10 cellular contexts compared by ENCODE assay signal in the genomic region with DNA sequence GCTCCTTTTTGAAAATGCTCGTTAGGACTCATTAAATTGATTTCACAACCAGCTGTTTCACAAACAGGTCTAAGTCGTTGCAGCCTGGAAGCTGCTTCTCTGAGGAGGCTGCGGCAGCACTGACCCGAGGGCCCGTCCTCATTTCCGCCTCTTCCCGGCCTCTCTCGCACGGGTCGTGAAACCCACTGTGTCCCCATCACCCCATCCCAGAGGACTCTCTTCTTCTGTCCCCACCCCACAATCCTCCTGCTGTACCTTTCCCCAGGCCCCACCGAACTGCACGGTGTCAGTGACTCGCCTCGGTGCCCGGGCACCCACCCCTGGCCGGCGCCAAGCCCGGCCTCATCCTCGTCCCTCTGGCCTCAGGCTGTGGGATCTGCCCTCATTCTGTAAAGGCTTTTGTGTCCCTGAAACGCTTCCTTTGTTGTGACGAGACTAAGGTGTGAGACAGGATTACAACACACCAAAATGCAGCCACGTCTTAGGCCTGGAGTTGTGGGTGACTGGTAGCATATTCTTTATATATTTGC.
DNase-seq lines count a peak whose midpoint lies in the region; ATAC-seq and TF ChIP-seq lines count a peak whose summit lies in the region.
"Had no signal": no experiment of that assay in that cellular context is flagged by ENCODE, and none has a peak within 500 bp of the region (broad histone marks: within the 10 kb centered on the region; RNA-seq: fewer than 3 reads in every experiment).

No MANE protein-coding gene starts in this region.

- H2BK15ac ChIP-seq in mesendoderm (replicated peaks; ENCODE audit: low read depth) = no peak overlapping the region

- H3K36me3 ChIP-seq in heart right ventricle (no peaks in the 10 kb centered on the region), endodermal cell (ENCODE audit: control insufficient read depth, insufficient read depth, low read length) (no peaks in the 10 kb centered on the region), mesendoderm (ENCODE audit: control insufficient read depth, insufficient read depth, low read length) (no peaks in the 10 kb centered on the region), upper lobe of right lung (no peaks in the 10 kb centered on the region)

- H3K36me3 Mint-ChIP-seq in endodermal cell (ENCODE audit: low read depth) = no peaks in the 10 kb centered on the region

- H3K27ac Mint-ChIP-seq in endodermal cell = peak overlapping the region; percentile 90
- H3K27ac Mint-ChIP-seq: activated CD4-positive, alpha-beta T cell treated with anti-CD3 and anti-CD28 coated beads for 36 hours had no signal

- ATAC-seq in Right ventricle myocardium inferior (no peak), heart right ventricle (no peak), upper lobe of right lung (no peak)
- ATAC-seq: activated CD4-positive, alpha-beta T cell treated with anti-CD3 and anti-CD28 coated beads for 36 hours had no signal

- no peaks in the 10 kb centered on the region for H3K79me2 ChIP-seq in mesendoderm (ENCODE audit: control insufficient read depth, insufficient read depth, low read length)

- H2AK5ac ChIP-seq in mesendoderm (ENCODE audit: low read length) = peak overlapping the region; percentile 32

- no peak overlapping the region for H3K4ac ChIP-seq in mesendoderm (ENCODE audit: low read depth, low read length)

- H3K56ac ChIP-seq in mesendoderm (ENCODE audit: low read length) = peak overlapping the region; percentile 78

- H4K5ac ChIP-seq in mesendoderm (ENCODE audit: low read length) = peak overlapping the region; percentile 73

- peak overlapping the region; percentile 83 for H2BK120ac ChIP-seq in mesendoderm (ENCODE audit: low read depth, low read length)

- no peak overlapping the region for H3K9ac ChIP-seq in endodermal cell (ENCODE audit: extremely low read depth, low read length, poor library complexity, severe bottlenecking)
- peak overlapping the region; percentile 19 for H3K9ac ChIP-seq in mesendoderm (ENCODE audit: low read length)

- H3K27me3 ChIP-seq in heart right ventricle (no peaks in the 10 kb centered on the region), endodermal cell (ENCODE audit: control insufficient read depth, insufficient read depth, low read length, poor library complexity, severe bottlenecking) (no peaks in the 10 kb centered on the region), mesendoderm (ENCODE audit: insufficient read depth, low read length, poor library complexity) (no peaks in the 10 kb centered on the region), upper lobe of right lung (peaks cover 10% of the 10 kb centered on the region)

- H3K9me3 Mint-ChIP-seq in endodermal cell = peaks cover 6% of the 10 kb centered on the region

- intact Hi-C loops in Right ventricle myocardium inferior (cut with DNase I) = no loop called here
- intact Hi-C loops in heart right ventricle (cut with DNase I) = no loop called here
- intact Hi-C loops in upper lobe of right lung (cut with DNase I) = no loop called here

- H3K27ac ChIP-seq in heart right ventricle (peak overlapping the region in 5 of 10 donors; percentile 46 to 85 (median 58)), endodermal cell (ENCODE audit: low read depth, low read length) (peak overlapping the region; percentile 87), mesendoderm (ENCODE audit: low read depth, low read length) (peak overlapping the region; percentile 67), upper lobe of right lung (no peak overlapping the region)

- no peak overlapping the region for H3K23ac ChIP-seq in mesendoderm (ENCODE audit: low read length)

- H3K4me1 ChIP-seq in heart right ventricle (peaks cover 7 to 39% (median 20%) of the 10 kb centered on the region in 9 donors), endodermal cell (ENCODE audit: control insufficient read depth, insufficient read depth, low read length) (peaks cover 6% of the 10 kb centered on the region), mesendoderm (ENCODE audit: control insufficient read depth, low read depth, low read length) (peaks cover 16% of the 10 kb centered on the region), upper lobe of right lung (no peaks in the 10 kb centered on the region)

- no peak for TF ChIP-seq CTCF in heart right ventricle (IDR thresholded peaks at IDR 0.05)
- TF ChIP-seq CTCF in endodermal cell (conservative IDR thresholded peaks at IDR 0.05) = no peak
- TF ChIP-seq CTCF in upper lobe of right lung (IDR thresholded peaks at IDR 0.05) = no peak

- H3K79me1 ChIP-seq in mesendoderm (ENCODE audit: low read length) = no peaks in the 10 kb centered on the region

- peak overlapping the region; percentile 70 for H3K18ac ChIP-seq in mesendoderm (ENCODE audit: low read length)

- H3K4me3 ChIP-seq in heart right ventricle (no peak overlapping the region), endodermal cell (ENCODE audit: low read length) (no peak overlapping the region), mesendoderm (ENCODE audit: low read length) (no peak overlapping the region), upper lobe of right lung (no peak overlapping the region)

- H3K4me1 Mint-ChIP-seq in endodermal cell = peaks cover 24% of the 10 kb centered on the region

- 90 to 93% methylated on average over 22 of the region's 22 CpGs for WGBS in heart right ventricle, 2 donors
- whole genome bisulfite sequencing in endodermal cell (ENCODE audit: insufficient coverage in 1 of 2, insufficient read length in 1 of 2), 2 experiments = 63 to 85% methylated on average over 4 to 21 of the region's 22 CpGs
- whole genome bisulfite sequencing in mesendoderm (ENCODE audit: extremely low coverage, insufficient coverage, low lambda C conversion rate) = no CpG with 5 or more reads among the region's 22 CpGs

- H3K9me3 ChIP-seq in heart right ventricle (peaks cover 0 to 3% (median 0%) of the 10 kb centered on the region in 11 donors), endodermal cell (ENCODE audit: control insufficient read depth, low read length) (no peaks in the 10 kb centered on the region), upper lobe of right lung (no peaks in the 10 kb centered on the region)

- no peaks in the 10 kb centered on the region for H3K27me3 Mint-ChIP-seq in endodermal cell (ENCODE audit: insufficient read depth)
- H3K27me3 Mint-ChIP-seq: activated CD4-positive, alpha-beta T cell treated with anti-CD3 and anti-CD28 coated beads for 36 hours had no signal

- no peak overlapping the region for H4K8ac ChIP-seq in mesendoderm (ENCODE audit: low read depth, low read length)

- H3K4me2 ChIP-seq in mesendoderm (ENCODE audit: low read length) = no peak overlapping the region

- peak overlapping the region; percentile 74 for H2BK5ac ChIP-seq in mesendoderm (ENCODE audit: low read length)

- DNase-seq in Right ventricle myocardium inferior (ENCODE audit: missing footprints) (peak; percentile 46), heart right ventricle (no peak), endodermal cell (peak; percentile 73), mesendoderm (peak; percentile 89), upper lobe of right lung (peak; percentile 38), globus pallidus (ENCODE audit: low spot score) (no peak), NCI-H1436 treated with DMSO at 0.1 percent for 48 hours (lab: John Stamatoyannopoulos, UW) (no peak), C1 segment of cervical spinal cord (lab: John Stamatoyannopoulos, UW) (no peak)
- DNase-seq: activated CD4-positive, alpha-beta T cell treated with anti-CD3 and anti-CD28 coated beads for 36 hours; OCI-M1 had no signal

- no peak overlapping the region for H3K4me3 Mint-ChIP-seq in endodermal cell
- H3K4me3 Mint-ChIP-seq: activated CD4-positive, alpha-beta T cell treated with anti-CD3 and anti-CD28 coated beads for 36 hours had no signal

Comparison
In these comparisons a context has a peak if more than half of its experiments do, and no peak if none do; other contexts are left out.
1. DNase-seq: peak in Right ventricle myocardium inferior (single experiment), endodermal cell (single experiment), mesendoderm (single experiment) and upper lobe of right lung (single experiment); none in heart right ventricle (0 of 2), globus pallidus (single experiment), NCI-H1436 treated with DMSO at 0.1 percent for 48 hours (single experiment) and C1 segment of cervical spinal cord (0 of 14).